Comparison of ENCODE assay signal across 2 cellular contexts in the genomic region with DNA sequence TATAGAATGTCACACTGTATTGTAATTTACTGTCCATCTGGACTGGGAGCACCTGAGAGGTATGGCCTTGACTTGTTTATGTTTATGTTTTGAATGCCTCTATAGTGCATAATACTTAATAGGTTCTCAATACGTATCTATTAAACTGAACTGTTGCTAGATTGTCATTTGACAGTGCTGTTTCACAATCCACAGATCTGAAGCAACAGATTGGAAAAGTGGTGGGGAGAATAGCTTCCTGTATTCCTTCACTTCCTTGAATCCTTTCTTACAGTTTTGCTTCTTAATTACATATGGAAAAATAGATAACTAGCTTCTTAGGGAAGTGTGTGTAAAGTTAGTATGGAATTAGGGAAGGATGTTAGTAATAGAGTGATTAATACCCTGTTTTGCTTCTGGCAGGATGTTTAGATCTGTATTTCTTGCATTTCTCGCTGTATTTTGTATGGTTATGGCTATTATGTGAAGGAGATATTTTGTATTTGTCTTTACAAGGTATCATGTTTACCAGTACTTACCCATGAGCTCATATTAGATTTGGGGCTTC.
TF ChIP-seq lines count a peak whose summit lies in the region.

No MANE protein-coding gene starts in this region.

TF ChIP-seq in GM23338, 12 proteins besides CTCF, POLR2A, EP300 and RAD21 (continued from another document):
- TF ChIP-seq, protein P1, sequence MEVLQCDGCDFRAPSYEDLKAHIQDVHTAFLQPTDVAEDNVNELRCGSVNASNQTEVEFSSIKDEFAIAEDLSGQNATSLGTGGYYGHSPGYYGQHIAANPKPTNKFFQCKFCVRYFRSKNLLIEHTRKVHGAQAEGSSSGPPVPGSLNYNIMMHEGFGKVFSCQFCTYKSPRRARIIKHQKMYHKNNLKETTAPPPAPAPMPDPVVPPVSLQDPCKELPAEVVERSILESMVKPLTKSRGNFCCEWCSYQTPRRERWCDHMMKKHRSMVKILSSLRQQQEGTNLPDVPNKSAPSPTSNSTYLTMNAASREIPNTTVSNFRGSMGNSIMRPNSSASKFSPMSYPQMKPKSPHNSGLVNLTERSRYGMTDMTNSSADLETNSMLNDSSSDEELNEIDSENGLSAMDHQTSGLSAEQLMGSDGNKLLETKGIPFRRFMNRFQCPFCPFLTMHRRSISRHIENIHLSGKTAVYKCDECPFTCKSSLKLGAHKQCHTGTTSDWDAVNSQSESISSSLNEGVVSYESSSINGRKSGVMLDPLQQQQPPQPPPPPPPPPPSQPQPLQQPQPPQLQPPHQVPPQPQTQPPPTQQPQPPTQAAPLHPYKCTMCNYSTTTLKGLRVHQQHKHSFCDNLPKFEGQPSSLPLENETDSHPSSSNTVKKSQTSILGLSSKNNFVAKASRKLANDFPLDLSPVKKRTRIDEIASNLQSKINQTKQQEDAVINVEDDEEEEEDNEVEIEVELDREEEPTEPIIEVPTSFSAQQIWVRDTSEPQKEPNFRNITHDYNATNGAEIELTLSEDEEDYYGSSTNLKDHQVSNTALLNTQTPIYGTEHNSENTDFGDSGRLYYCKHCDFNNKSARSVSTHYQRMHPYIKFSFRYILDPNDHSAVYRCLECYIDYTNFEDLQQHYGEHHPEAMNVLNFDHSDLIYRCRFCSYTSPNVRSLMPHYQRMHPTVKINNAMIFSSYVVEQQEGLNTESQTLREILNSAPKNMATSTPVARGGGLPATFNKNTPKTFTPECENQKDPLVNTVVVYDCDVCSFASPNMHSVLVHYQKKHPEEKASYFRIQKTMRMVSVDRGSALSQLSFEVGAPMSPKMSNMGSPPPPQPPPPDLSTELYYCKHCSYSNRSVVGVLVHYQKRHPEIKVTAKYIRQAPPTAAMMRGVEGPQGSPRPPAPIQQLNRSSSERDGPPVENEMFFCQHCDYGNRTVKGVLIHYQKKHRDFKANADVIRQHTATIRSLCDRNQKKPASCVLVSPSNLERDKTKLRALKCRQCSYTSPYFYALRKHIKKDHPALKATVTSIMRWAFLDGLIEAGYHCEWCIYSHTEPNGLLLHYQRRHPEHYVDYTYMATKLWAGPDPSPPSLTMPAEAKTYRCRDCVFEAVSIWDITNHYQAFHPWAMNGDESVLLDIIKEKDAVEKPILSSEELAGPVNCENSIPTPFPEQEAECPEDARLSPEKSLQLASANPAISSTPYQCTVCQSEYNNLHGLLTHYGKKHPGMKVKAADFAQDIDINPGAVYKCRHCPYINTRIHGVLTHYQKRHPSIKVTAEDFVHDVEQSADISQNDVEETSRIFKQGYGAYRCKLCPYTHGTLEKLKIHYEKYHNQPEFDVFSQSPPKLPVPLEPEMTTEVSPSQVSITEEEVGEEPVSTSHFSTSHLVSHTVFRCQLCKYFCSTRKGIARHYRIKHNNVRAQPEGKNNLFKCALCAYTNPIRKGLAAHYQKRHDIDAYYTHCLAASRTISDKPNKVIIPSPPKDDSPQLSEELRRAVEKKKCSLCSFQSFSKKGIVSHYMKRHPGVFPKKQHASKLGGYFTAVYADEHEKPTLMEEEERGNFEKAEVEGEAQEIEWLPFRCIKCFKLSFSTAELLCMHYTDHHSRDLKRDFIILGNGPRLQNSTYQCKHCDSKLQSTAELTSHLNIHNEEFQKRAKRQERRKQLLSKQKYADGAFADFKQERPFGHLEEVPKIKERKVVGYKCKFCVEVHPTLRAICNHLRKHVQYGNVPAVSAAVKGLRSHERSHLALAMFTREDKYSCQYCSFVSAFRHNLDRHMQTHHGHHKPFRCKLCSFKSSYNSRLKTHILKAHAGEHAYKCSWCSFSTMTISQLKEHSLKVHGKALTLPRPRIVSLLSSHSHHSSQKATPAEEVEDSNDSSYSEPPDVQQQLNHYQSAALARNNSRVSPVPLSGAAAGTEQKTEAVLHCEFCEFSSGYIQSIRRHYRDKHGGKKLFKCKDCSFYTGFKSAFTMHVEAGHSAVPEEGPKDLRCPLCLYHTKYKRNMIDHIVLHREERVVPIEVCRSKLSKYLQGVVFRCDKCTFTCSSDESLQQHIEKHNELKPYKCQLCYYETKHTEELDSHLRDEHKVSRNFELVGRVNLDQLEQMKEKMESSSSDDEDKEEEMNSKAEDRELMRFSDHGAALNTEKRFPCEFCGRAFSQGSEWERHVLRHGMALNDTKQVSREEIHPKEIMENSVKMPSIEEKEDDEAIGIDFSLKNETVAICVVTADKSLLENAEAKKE (CRISPR knock-in tag; IDR thresholded peaks at IDR 0.05), result no peak
- TF ChIP-seq EZH2phosphoT487 (IDR thresholded peaks at IDR 0.05; ENCODE audit: unreplicated experiment), result no peak

TF ChIP-seq in WTC11, 78 proteins besides CTCF, POLR2A, EP300 and RAD21 (continued from another document):
- TF ChIP-seq, protein P2, sequence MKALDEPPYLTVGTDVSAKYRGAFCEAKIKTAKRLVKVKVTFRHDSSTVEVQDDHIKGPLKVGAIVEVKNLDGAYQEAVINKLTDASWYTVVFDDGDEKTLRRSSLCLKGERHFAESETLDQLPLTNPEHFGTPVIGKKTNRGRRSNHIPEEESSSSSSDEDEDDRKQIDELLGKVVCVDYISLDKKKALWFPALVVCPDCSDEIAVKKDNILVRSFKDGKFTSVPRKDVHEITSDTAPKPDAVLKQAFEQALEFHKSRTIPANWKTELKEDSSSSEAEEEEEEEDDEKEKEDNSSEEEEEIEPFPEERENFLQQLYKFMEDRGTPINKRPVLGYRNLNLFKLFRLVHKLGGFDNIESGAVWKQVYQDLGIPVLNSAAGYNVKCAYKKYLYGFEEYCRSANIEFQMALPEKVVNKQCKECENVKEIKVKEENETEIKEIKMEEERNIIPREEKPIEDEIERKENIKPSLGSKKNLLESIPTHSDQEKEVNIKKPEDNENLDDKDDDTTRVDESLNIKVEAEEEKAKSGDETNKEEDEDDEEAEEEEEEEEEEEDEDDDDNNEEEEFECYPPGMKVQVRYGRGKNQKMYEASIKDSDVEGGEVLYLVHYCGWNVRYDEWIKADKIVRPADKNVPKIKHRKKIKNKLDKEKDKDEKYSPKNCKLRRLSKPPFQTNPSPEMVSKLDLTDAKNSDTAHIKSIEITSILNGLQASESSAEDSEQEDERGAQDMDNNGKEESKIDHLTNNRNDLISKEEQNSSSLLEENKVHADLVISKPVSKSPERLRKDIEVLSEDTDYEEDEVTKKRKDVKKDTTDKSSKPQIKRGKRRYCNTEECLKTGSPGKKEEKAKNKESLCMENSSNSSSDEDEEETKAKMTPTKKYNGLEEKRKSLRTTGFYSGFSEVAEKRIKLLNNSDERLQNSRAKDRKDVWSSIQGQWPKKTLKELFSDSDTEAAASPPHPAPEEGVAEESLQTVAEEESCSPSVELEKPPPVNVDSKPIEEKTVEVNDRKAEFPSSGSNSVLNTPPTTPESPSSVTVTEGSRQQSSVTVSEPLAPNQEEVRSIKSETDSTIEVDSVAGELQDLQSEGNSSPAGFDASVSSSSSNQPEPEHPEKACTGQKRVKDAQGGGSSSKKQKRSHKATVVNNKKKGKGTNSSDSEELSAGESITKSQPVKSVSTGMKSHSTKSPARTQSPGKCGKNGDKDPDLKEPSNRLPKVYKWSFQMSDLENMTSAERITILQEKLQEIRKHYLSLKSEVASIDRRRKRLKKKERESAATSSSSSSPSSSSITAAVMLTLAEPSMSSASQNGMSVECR (CRISPR knock-in tag; IDR thresholded peaks at IDR 0.05; ENCODE audit: borderline replicate concordance), result no peak
- TF ChIP-seq CREB1 (CRISPR knock-in tag; IDR thresholded peaks at IDR 0.05), result no peak
- TF ChIP-seq, protein P3, sequence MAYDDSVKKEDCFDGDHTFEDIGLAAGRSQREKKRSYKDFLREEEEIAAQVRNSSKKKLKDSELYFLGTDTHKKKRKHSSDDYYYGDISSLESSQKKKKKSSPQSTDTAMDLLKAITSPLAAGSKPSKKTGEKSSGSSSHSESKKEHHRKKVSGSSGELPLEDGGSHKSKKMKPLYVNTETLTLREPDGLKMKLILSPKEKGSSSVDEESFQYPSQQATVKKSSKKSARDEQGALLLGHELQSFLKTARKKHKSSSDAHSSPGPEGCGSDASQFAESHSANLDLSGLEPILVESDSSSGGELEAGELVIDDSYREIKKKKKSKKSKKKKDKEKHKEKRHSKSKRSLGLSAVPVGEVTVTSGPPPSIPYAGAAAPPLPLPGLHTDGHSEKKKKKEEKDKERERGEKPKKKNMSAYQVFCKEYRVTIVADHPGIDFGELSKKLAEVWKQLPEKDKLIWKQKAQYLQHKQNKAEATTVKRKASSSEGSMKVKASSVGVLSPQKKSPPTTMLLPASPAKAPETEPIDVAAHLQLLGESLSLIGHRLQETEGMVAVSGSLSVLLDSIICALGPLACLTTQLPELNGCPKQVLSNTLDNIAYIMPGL (CRISPR knock-in tag; IDR thresholded peaks at IDR 0.05), result no peak
- no peak for TF ChIP-seq ZNF121 (CRISPR knock-in tag; IDR thresholded peaks at IDR 0.05)
- TF ChIP-seq TP53 (CRISPR knock-in tag; IDR thresholded peaks at IDR 0.05), result no peak
- no peak for TF ChIP-seq IRF2 (CRISPR knock-in tag; IDR thresholded peaks at IDR 0.05; ENCODE audit: borderline replicate concordance, low read depth)
- no peak for TF ChIP-seq RELA (CRISPR knock-in tag; IDR thresholded peaks at IDR 0.05; ENCODE audit: borderline replicate concordance)
TF ChIP-seq in WTC11: peak in this region for 0.
